21 cellular contexts compared by ENCODE assay signal in genomic region chr18:9526458-9526857, GRCh38.
"Had no signal": no experiment of that assay in that cellular context is flagged by ENCODE, and none has a peak within 500 bp of the region (broad histone marks: within the 10 kb centered on the region; RNA-seq: fewer than 3 reads in every experiment).

No MANE protein-coding gene starts in this region.

- H3K4me3 Mint-ChIP-seq: immature natural killer cell, natural killer cell, neural crest cell had no signal

- FAIRE-seq: endometrium, keratinocyte, small intestine had no signal

- H3K4me1 ChIP-seq: esophagus squamous epithelium had no signal

- H3K27ac ChIP-seq: coronary artery, esophagus squamous epithelium, ovary, stomach, thoracic aorta, transverse colon had no signal

- DNase-seq: effector CD8-positive, alpha-beta T cell; esophagus squamous epithelium; foreskin fibroblast; immature natural killer cell; left colon; left ventricle myocardium superior; mucosa of descending colon; natural killer cell; ovary; right cardiac atrium; small intestine; stimulated activated CD4-positive, alpha-beta T cell treated with anti-CD3 and anti-CD28 coated beads, Interleukin-12 subunit alpha, Interleukin-12 subunit beta, amount 100 ng/mL, for 4 hours; stimulated activated naive CD4-positive, alpha-beta T cell; stomach; substantia nigra; transverse colon had no signal

- ATAC-seq: left colon, left ventricle myocardium superior, mucosa of descending colon, natural killer cell, right cardiac atrium had no signal

- H3K36me3 ChIP-seq: ovary had no signal

- H3K4me1 Mint-ChIP-seq: neural crest cell had no signal

- H3K27me3 ChIP-seq: esophagus squamous epithelium, ovary, stomach, transverse colon had no signal

- H3K4me3 ChIP-seq: coronary artery, esophagus squamous epithelium, mucosa of descending colon, ovary, stomach, thoracic aorta, transverse colon had no signal

- H3K27ac Mint-ChIP-seq: immature natural killer cell, natural killer cell had no signal

- H3K9me3 Mint-ChIP-seq: immature natural killer cell had no signal
